In genomic region chr6:169559001-169559441, GRCh38 we compare ENCODE assay signal across 16 cellular contexts.
"Had no signal": no experiment of that assay in that cellular context is flagged by ENCODE, and none has a peak within 500 bp of the region (broad histone marks: within the 10 kb centered on the region; RNA-seq: fewer than 3 reads in every experiment).

No MANE protein-coding gene starts in this region.

- ATAC-seq: activated CD8-positive, alpha-beta T cell treated with anti-CD3 and anti-CD28 coated beads for 36 hours; activated T-cell treated with anti-CD3 and anti-CD28 coated beads, Interleukin-2, amount 50 U/mL, for 72 hours; natural killer cell; right cardiac atrium; stimulated activated memory B cell treated with anti-CD40 and anti-IgM and Interleukin-4, amounts not matched to agents 10 μg/mL and 1 μg/mL and 100 μg/mL, for 72 hours had no signal

- H3K4me3 ChIP-seq: cardiac muscle cell, transverse colon had no signal

- H3K9me3 ChIP-seq: transverse colon had no signal

- H3K27ac ChIP-seq: cardiac muscle cell, VCaP had no signal

- DNase-seq: activated CD8-positive, alpha-beta memory T cell treated with anti-CD3 and anti-CD28 coated beads, Interleukin-2, amount 50 U/mL, for 4 hours; activated CD8-positive, alpha-beta T cell treated with anti-CD3 and anti-CD28 coated beads for 36 hours; activated gamma-delta T cell treated with Interleukin-2 at 50 U/mL for 16 hours; activated naive CD8-positive, alpha-beta T cell treated with anti-CD3 and anti-CD28 coated beads, Interleukin-2, amount 10 ng/mL, durations not matched to agents 7 days and 5 days; activated T-cell treated with anti-CD3 and anti-CD28 coated beads, Interleukin-2, amount 50 U/mL, for 72 hours; effector CD8-positive, alpha-beta T cell; mammary epithelial cell; natural killer cell; nucleus accumbens; right cardiac atrium; stimulated activated CD4-positive, alpha-beta T cell treated with anti-CD3 and anti-CD28 coated beads, Interleukin-1b, Interleukin-23, amount 100 ng/mL, for 48 hours; T-helper 9 cell; transverse colon had no signal

- H3K27me3 ChIP-seq: cardiac muscle cell, transverse colon had no signal

- H3K36me3 ChIP-seq: cardiac muscle cell, transverse colon had no signal
